In genomic region chr18:32093523-32093922, GRCh38 we compare ENCODE assay signal across 8 cellular contexts. TPM values are rescaled to one million over a fixed set of nuclear protein-coding genes. Genes with fewer than 3 reads are reported as not detected.
A peak's percentile ranks its signal among the peaks of the same experiment; 100 is the strongest.
DNase-seq lines count a peak whose midpoint lies in the region; ATAC-seq and TF ChIP-seq lines count a peak whose summit lies in the region.

No MANE protein-coding gene starts in this region.

- H3K4me3 ChIP-seq in BE2C (ENCODE audit: low read depth, low read length) (peak overlapping the region; percentile 70), WI38 (ENCODE audit: low read depth, low read length) (peak overlapping the region; percentile 84)

- no peaks in the 10 kb centered on the region for H3K9me3 ChIP-seq in BE2C

- DNase-seq in BE2C, result no peak
- peak; percentile 16 for DNase-seq in hepatic stellate cell (ENCODE audit: low spot score)
- peak in 1 of 2 donors; percentile 56 for DNase-seq in stimulated activated effector memory CD8-positive, alpha-beta T cell treated with anti-CD3 and anti-CD28 coated beads, Interleukin-12 subunit alpha, Interleukin-12 subunit beta, amount 100 ng/mL, for 72 hours (ENCODE audit: low spot score in 2 of 2)
- DNase-seq in UCSD-AML1 (lab: John Stamatoyannopoulos, UW; ENCODE audit: unreplicated experiment), result no peak
- no peak for DNase-seq in NCI-H2081 treated with DMSO at 0.1 percent for 48 hours (lab: John Stamatoyannopoulos, UW)

- H3K9me3 Mint-ChIP-seq in stimulated activated effector memory CD8-positive, alpha-beta T cell treated with anti-CD3 and anti-CD28 coated beads, Interleukin-12 subunit alpha, Interleukin-12 subunit beta, amount 100 ng/mL, for 72 hours, result no peaks in the 10 kb centered on the region

- no peaks in the 10 kb centered on the region for H3K36me3 ChIP-seq in BE2C

- H3K27ac Mint-ChIP-seq in stimulated activated effector memory CD8-positive, alpha-beta T cell treated with anti-CD3 and anti-CD28 coated beads, Interleukin-12 subunit alpha, Interleukin-12 subunit beta, amount 100 ng/mL, for 72 hours, result peak overlapping the region; percentile 97

- peak overlapping the region; percentile 96 for H3K4me3 Mint-ChIP-seq in stimulated activated effector memory CD8-positive, alpha-beta T cell treated with anti-CD3 and anti-CD28 coated beads, Interleukin-12 subunit alpha, Interleukin-12 subunit beta, amount 100 ng/mL, for 72 hours

- no peak for TF ChIP-seq CTCF in BE2C (IDR thresholded peaks at IDR 0.05; ENCODE audit: low read depth, low read length)
- TF ChIP-seq CTCF in WI38 (IDR thresholded peaks at IDR 0.05; ENCODE audit: low read depth, low read length), result no peak

- peaks cover 69% of the 10 kb centered on the region for H3K36me3 Mint-ChIP-seq in stimulated activated effector memory CD8-positive, alpha-beta T cell treated with anti-CD3 and anti-CD28 coated beads, Interleukin-12 subunit alpha, Interleukin-12 subunit beta, amount 100 ng/mL, for 72 hours

- peaks cover 37% of the 10 kb centered on the region for H3K4me1 Mint-ChIP-seq in stimulated activated effector memory CD8-positive, alpha-beta T cell treated with anti-CD3 and anti-CD28 coated beads, Interleukin-12 subunit alpha, Interleukin-12 subunit beta, amount 100 ng/mL, for 72 hours

- H3K27me3 ChIP-seq in BE2C, result no peaks in the 10 kb centered on the region

- H3K4me1 ChIP-seq in BE2C, result no peaks in the 10 kb centered on the region

- peak; percentile 2 for ATAC-seq in GM19452 (IDR thresholded peaks at IDR 0.05; ENCODE audit: unreplicated experiment)
- ATAC-seq in stimulated activated effector memory CD8-positive, alpha-beta T cell treated with anti-CD3 and anti-CD28 coated beads, Interleukin-12 subunit alpha, Interleukin-12 subunit beta, amount 100 ng/mL, for 72 hours, result no peak
- no peak for ATAC-seq in HG02870 (IDR thresholded peaks at IDR 0.05; ENCODE audit: unreplicated experiment)

RNA-seq across cellular contexts. Expression of gene RNF138, which starts 1.8 kb away (rescaled TPM):
- polyA plus RNA-seq in BE2C (2012; ENCODE audit: insufficient read depth, insufficient read length, low read depth), result 22.3 TPM
